Comparison of ENCODE assay signal across 8 cellular contexts in the genomic region with DNA sequence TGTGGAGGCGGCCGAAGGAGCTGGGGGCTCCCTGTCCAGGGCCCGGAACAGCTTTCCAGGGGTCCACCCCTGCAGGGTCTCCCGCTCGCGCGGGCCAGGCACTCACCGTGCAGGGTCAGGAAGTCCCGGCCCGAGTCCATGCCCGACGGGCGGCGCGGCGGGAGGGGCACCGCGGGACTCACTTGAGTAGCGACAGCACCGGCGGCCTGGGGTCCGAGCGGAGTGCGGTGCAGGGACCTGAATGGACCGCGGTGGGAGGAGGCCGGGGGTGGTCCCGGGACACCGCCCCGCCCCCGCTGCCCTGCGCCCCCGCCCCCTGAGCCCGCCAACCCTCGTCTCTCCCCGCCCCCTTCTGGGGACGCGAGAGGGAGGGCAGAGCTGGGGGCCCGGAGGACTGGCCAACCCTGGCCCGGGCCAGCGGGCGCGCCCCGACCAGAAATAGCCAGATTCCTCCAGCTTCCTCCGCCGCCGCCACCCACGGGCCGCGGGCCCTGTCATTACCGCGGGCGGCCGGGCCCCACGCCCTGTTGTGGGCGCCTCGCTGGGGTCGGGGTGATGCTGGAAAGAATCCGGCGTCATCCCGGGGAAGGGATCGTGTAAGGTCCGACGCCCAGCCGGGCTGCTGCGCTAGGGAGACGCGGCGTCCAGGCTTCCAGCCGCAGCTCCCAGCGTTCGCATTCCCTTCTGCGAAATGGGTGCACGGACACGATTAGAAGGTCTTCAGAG. TPM values are rescaled to one million over a fixed set of nuclear protein-coding genes. Genes with fewer than 3 reads are reported as not detected.
DNase-seq lines count a peak whose midpoint lies in the region; ATAC-seq and TF ChIP-seq lines count a peak whose summit lies in the region.

A gene (minus strand): TSS at position 243 of the 726 bp plus-strand sequence. CDS start 103 bp downstream, at position 140.

- peak within 1 kb of the TSS; percentile 67 for H3K18ac ChIP-seq in trophoblast cell (ENCODE audit: low read length)

- H2BK120ac ChIP-seq in trophoblast cell (ENCODE audit: insufficient read depth, low read length, poor library complexity), result peak within 1 kb of the TSS; percentile 15

- H2AFZ ChIP-seq in PC-3 (ENCODE audit: low read length), result no peak within 1 kb of the TSS
- peak within 1 kb of the TSS; percentile 68 for H2AFZ ChIP-seq in trophoblast cell (ENCODE audit: insufficient read depth, low read length, poor library complexity)

- H3K36me3 ChIP-seq in BLaER1, result no peaks in the 10 kb centered on the region
- no peaks in the 10 kb centered on the region for H3K36me3 ChIP-seq in PC-3 (ENCODE audit: low read depth, low read length)
- no peaks in the 10 kb centered on the region for H3K36me3 ChIP-seq in right atrium auricular region
- H3K36me3 ChIP-seq in trophoblast cell (ENCODE audit: control insufficient read depth in 1 of 2, insufficient read depth in 2 of 2, low read length in 2 of 2), result no peaks in the 10 kb centered on the region

- H2BK12ac ChIP-seq in trophoblast cell (ENCODE audit: low read length), result peak within 1 kb of the TSS; percentile 7

- no peak for ATAC-seq in PC-3
- no peak for ATAC-seq in GM18498 (IDR thresholded peaks at IDR 0.05; ENCODE audit: unreplicated experiment)

- H3K27ac ChIP-seq in BLaER1, result no peak within 1 kb of the TSS
- peak within 1 kb of the TSS; percentile 89 for H3K27ac ChIP-seq in PC-3 (ENCODE audit: low read length)
- H3K27ac ChIP-seq in right atrium auricular region, result peak within 1 kb of the TSS; percentile 85 to 90
- no peak within 1 kb of the TSS for H3K27ac ChIP-seq in trophoblast cell (ENCODE audit: low read depth, low read length)

- peak within 1 kb of the TSS; percentile 54 for H4K12ac ChIP-seq in trophoblast cell (ENCODE audit: low read depth, low read length)

- H3K27me3 ChIP-seq in BLaER1, result peaks cover 58% of the 10 kb centered on the region
- H3K27me3 ChIP-seq in PC-3 (ENCODE audit: low read length), result no peaks in the 10 kb centered on the region
- no peaks in the 10 kb centered on the region for H3K27me3 ChIP-seq in right atrium auricular region
- H3K27me3 ChIP-seq in trophoblast cell (ENCODE audit: insufficient read depth, low read length), result peaks cover 17% of the 10 kb centered on the region

- H3K9me3 ChIP-seq in BLaER1 (no peaks in the 10 kb centered on the region; the same call in 1 of the 2 replicates), PC-3 (ENCODE audit: low read length) (no peaks in the 10 kb centered on the region), right atrium auricular region (no peaks in the 10 kb centered on the region), trophoblast cell (ENCODE audit: insufficient read depth, low read depth, low read length) (peaks cover 4% of the 10 kb centered on the region)

- H3F3A ChIP-seq in PC-3 (ENCODE audit: low read length, unreplicated experiment), result no peaks in the 10 kb centered on the region

- POLR2A ChIA-PET in PC-3 (lab: Charles Lee; ENCODE audit: unreplicated experiment), result no interaction called here

- H2AK5ac ChIP-seq in trophoblast cell (ENCODE audit: low read length), result peak within 1 kb of the TSS; percentile 36

- H4K8ac ChIP-seq in trophoblast cell (ENCODE audit: low read depth, low read length), result peak within 1 kb of the TSS; percentile 73

- H3K9ac ChIP-seq in BLaER1, result no peak within 1 kb of the TSS
- H3K9ac ChIP-seq in PC-3 (ENCODE audit: low read length), result no peak within 1 kb of the TSS
- H3K9ac ChIP-seq in trophoblast cell (ENCODE audit: low read length), result peak within 1 kb of the TSS; percentile 0

- peak within 1 kb of the TSS; percentile 56; the same call in 1 of the 2 replicates for H3K4me3 ChIP-seq in BLaER1
- H3K4me3 ChIP-seq in PC-3 (ENCODE audit: low read length), result no peak within 1 kb of the TSS
- H3K4me3 ChIP-seq in right atrium auricular region, result peak within 1 kb of the TSS; percentile 50 to 83
- peak within 1 kb of the TSS; percentile 70 for H3K4me3 ChIP-seq in trophoblast cell (ENCODE audit: low read depth, low read length)

- peak within 1 kb of the TSS; percentile 64 for H3K14ac ChIP-seq in trophoblast cell (ENCODE audit: low read length)

- no peak within 1 kb of the TSS for H2BK5ac ChIP-seq in trophoblast cell (ENCODE audit: low read depth, low read length, poor library complexity)

- no TSS peak for BruUV-seq in PC-3 (replicated peaks; lab: Mats Ljungman, UMichigan)

- DNase-seq in PC-3, result no peak
- peak; percentile 89 for DNase-seq in astrocyte of the hippocampus (ENCODE audit: low read depth, low spot score)
- DNase-seq in right atrium auricular region (ENCODE audit: low spot score), result peak; percentile 87
- peak in 1 of 2 donors; percentile 32 for DNase-seq in trophoblast cell
- DNase-seq in MV-4-11 (lab: John Stamatoyannopoulos, UW), result no peak
- DNase-seq in NCI-H2107 (lab: John Stamatoyannopoulos, UW), result no peak

- peak within 1 kb of the TSS; percentile 50 for H4K91ac ChIP-seq in trophoblast cell (ENCODE audit: low read depth, low read length)

- CTCF ChIA-PET in PC-3 (lab: Charles Lee), result no interaction called here

- no peak for TF ChIP-seq CTCF in PC-3 (conservative IDR thresholded peaks at IDR 0.05; ENCODE audit: low read depth, low read length)
- no peak for TF ChIP-seq CTCF in right atrium auricular region (IDR thresholded peaks at IDR 0.05)

- H4K20me1 ChIP-seq in BLaER1 (0 out of 2 replicates have a peak, but pooled peaks cover 7% of the 10 kb centered on the region), PC-3 (ENCODE audit: low read length) (no peaks in the 10 kb centered on the region)

- H3K79me2 ChIP-seq in PC-3 (ENCODE audit: low read length) (no peaks in the 10 kb centered on the region), trophoblast cell (ENCODE audit: control insufficient read depth, insufficient read depth, low read length, poor library complexity) (peaks cover 2% of the 10 kb centered on the region)

- H3K9me2 ChIP-seq in PC-3 (replicated peaks; ENCODE audit: low read length), result no peaks in the 10 kb centered on the region

- peaks cover 26% of the 10 kb centered on the region for H3K4me1 ChIP-seq in BLaER1
- H3K4me1 ChIP-seq in PC-3 (ENCODE audit: insufficient read depth, low read length), result peaks cover 40% of the 10 kb centered on the region
- H3K4me1 ChIP-seq in right atrium auricular region, result peaks cover 0 to 37% of the 10 kb centered on the region in 2 donors
- H3K4me1 ChIP-seq in trophoblast cell (ENCODE audit: control insufficient read depth in 1 of 2, insufficient read depth in 2 of 2, low read length in 2 of 2), result peaks cover 15 to 18% of the 10 kb centered on the region in 2 experiments

- intact Hi-C loops in PC-3 (cut with micrococcal nuclease), result no loop called here

- no CpG with 5 or more reads among the region's 75 CpGs for WGBS in trophoblast cell (ENCODE audit: extremely low coverage, insufficient coverage, insufficient read length)

- H3K23ac ChIP-seq in trophoblast cell (ENCODE audit: low read length), result no peak within 1 kb of the TSS

- H3K4ac ChIP-seq in trophoblast cell (ENCODE audit: low read depth, low read length), result peak within 1 kb of the TSS; percentile 15

- H3K4me2 ChIP-seq in BLaER1 (peak within 1 kb of the TSS; percentile 71), PC-3 (ENCODE audit: low read length) (peak within 1 kb of the TSS; percentile 78), trophoblast cell (ENCODE audit: low read length) (peak within 1 kb of the TSS; percentile 90)

- peaks cover 5% of the 10 kb centered on the region for H3K79me1 ChIP-seq in trophoblast cell (ENCODE audit: low read length)

RNA-seq across cellular contexts. Expression of the gene that starts here (rescaled TPM):
- 16.9 and 18.5 TPM in 2 replicates for total RNA-seq in PC-3 (2014; rRNA removed)
- 10 to 100 TPM in 1 of 2 donors, 1 to 10 TPM in 1; 8.7 to 15.5 TPM for total RNA-seq in right atrium auricular region
- polyA plus RNA-seq in trophoblast cell (2013), result 14.7 and 15.7 TPM in 2 replicates

Comparison
In these comparisons a context has a peak if more than half of its experiments do, and no peak if none do; other contexts are left out.
1. H3K27ac ChIP-seq: peak in PC-3 (single experiment) and right atrium auricular region (2 of 2); none in BLaER1 (single experiment) and trophoblast cell (single experiment).
2. DNase-seq: peak in astrocyte of the hippocampus (single experiment) and right atrium auricular region (single experiment); none in PC-3 (single experiment), MV-4-11 (single experiment) and NCI-H2107 (single experiment).
3. Peak in every context shown above with its lines, with median percentiles within 50 percentile points of each other: H3K4me2 ChIP-seq.